ENCODE assay signal across 12 cellular contexts in the genomic region with DNA sequence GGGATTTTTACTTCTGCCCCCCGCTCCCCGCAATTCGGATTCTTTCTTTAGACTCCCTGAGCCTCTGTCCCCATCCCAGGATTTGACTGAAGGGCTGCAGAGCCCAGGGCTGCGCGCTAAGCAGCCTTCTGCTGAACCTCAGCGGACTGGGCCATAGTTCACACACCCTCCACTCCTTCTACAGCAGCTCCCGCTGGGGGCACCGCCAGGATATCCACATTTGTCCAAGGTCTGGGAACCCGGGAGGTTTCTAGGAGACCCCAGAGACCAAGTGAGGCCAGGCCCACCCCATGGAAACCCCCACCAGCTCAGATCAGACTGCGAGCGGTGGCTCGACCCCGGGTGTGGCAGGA.
DNase-seq lines count a peak whose midpoint lies in the region; FAIRE-seq and TF ChIP-seq lines count a peak whose summit lies in the region.
"Had no signal": no experiment of that assay in that cellular context is flagged by ENCODE, and none has a peak within 500 bp of the region (broad histone marks: within the 10 kb centered on the region; RNA-seq: fewer than 3 reads in every experiment).

No MANE protein-coding gene starts in this region.

- DNase-seq in NCI-H2029 treated with DMSO at 0.1 percent for 48 hours (lab: John Stamatoyannopoulos, UW) (peak; percentile 17), NCI-H2029 (lab: John Stamatoyannopoulos, UW) (no peak), NCI-H69 (lab: John Stamatoyannopoulos, UW) (peak; percentile 81), left ventricle myocardium inferior (no peak), progenitor cell of endocrine pancreas (ENCODE audit: low spot score, unreplicated experiment) (no peak), GM19239 (ENCODE audit: insufficient read length, low spot score) (no peak), breast epithelium (ENCODE audit: low spot score in 2 of 2) (no peak), GOT3 (lab: John Stamatoyannopoulos, UW) (no peak)
- DNase-seq: activated CD4-positive, alpha-beta memory T cell treated with anti-CD3 and anti-CD28 coated beads for 36 hours; activated naive CD4-positive, alpha-beta T cell treated with anti-CD3 and anti-CD28 coated beads, Interleukin-2, amount 10 ng/mL, durations not matched to agents 7 days and 5 days; uterus had no signal

- no peak for TF ChIP-seq CTCF in left ventricle myocardium inferior (IDR thresholded peaks at IDR 0.05; ENCODE audit: borderline replicate concordance)
- no peak for TF ChIP-seq CTCF in progenitor cell of endocrine pancreas (IDR thresholded peaks at IDR 0.05; ENCODE audit: unreplicated experiment)
- TF ChIP-seq CTCF in breast epithelium (IDR thresholded peaks at IDR 0.05), result no peak

- peaks cover 2% of the 10 kb centered on the region for H3K4me1 Mint-ChIP-seq in progenitor cell of endocrine pancreas (ENCODE audit: low read depth)
- H3K4me1 Mint-ChIP-seq: activated naive CD4-positive, alpha-beta T cell treated with anti-CD3 and anti-CD28 coated beads, Interleukin-2, amount 10 ng/mL, durations not matched to agents 7 days and 5 days had no signal

- no peaks in the 10 kb centered on the region for H3K9me3 Mint-ChIP-seq in progenitor cell of endocrine pancreas (ENCODE audit: low read depth)
- H3K9me3 Mint-ChIP-seq: activated CD4-positive, alpha-beta memory T cell treated with anti-CD3 and anti-CD28 coated beads for 36 hours; activated naive CD4-positive, alpha-beta T cell treated with anti-CD3 and anti-CD28 coated beads, Interleukin-2, amount 10 ng/mL, durations not matched to agents 7 days and 5 days had no signal

- H3K36me3 Mint-ChIP-seq in progenitor cell of endocrine pancreas (ENCODE audit: insufficient read depth), result no peaks in the 10 kb centered on the region
- H3K36me3 Mint-ChIP-seq: activated CD4-positive, alpha-beta memory T cell treated with anti-CD3 and anti-CD28 coated beads for 36 hours; activated naive CD4-positive, alpha-beta T cell treated with anti-CD3 and anti-CD28 coated beads, Interleukin-2, amount 10 ng/mL, durations not matched to agents 7 days and 5 days had no signal

- peak overlapping the region; percentile 35 for H3K27ac Mint-ChIP-seq in progenitor cell of endocrine pancreas
- H3K27ac Mint-ChIP-seq: activated CD4-positive, alpha-beta memory T cell treated with anti-CD3 and anti-CD28 coated beads for 36 hours; activated naive CD4-positive, alpha-beta T cell treated with anti-CD3 and anti-CD28 coated beads, Interleukin-2, amount 10 ng/mL, durations not matched to agents 7 days and 5 days had no signal

- H3K4me1 ChIP-seq in left ventricle myocardium inferior (peaks cover 31% of the 10 kb centered on the region), breast epithelium (no peaks in the 10 kb centered on the region)
- H3K4me1 ChIP-seq: uterus had no signal

- H3K9me3 ChIP-seq in left ventricle myocardium inferior (replicated peaks), result no peaks in the 10 kb centered on the region
- H3K9me3 ChIP-seq in breast epithelium, result no peaks in the 10 kb centered on the region
- H3K9me3 ChIP-seq: left lung, uterus had no signal

- intact Hi-C loops in left ventricle myocardium inferior (cut with micrococcal nuclease) (loop anchor here (10.0 kb wide), 1 partner anchor 121 kb away; no protein-coding TSS in a partner anchor), breast epithelium (cut with DNase I; ENCODE audit: low total_unique reads) (no loop called here)

- H3K36me3 ChIP-seq in left ventricle myocardium inferior (no peaks in the 10 kb centered on the region), breast epithelium (no peaks in the 10 kb centered on the region)
- H3K36me3 ChIP-seq: left lung, uterus had no signal

- H3K4me3 ChIP-seq in left ventricle myocardium inferior, result peak overlapping the region; percentile 67
- H3K4me3 ChIP-seq in breast epithelium, result peak overlapping the region in 1 of 3 donors; percentile 61
- H3K4me3 ChIP-seq: uterus had no signal

- peaks cover 72% of the 10 kb centered on the region for H3K27me3 Mint-ChIP-seq in progenitor cell of endocrine pancreas

- no peak for TF ChIP-seq POLR2A in breast epithelium (IDR thresholded peaks at IDR 0.05)

- FAIRE-seq in GM19239 (lab: Jason Lieb, UNC), result no peak

- H3K4me3 Mint-ChIP-seq in progenitor cell of endocrine pancreas (ENCODE audit: low read depth), result peak overlapping the region; percentile 66
- H3K4me3 Mint-ChIP-seq: activated CD4-positive, alpha-beta memory T cell treated with anti-CD3 and anti-CD28 coated beads for 36 hours; activated naive CD4-positive, alpha-beta T cell treated with anti-CD3 and anti-CD28 coated beads, Interleukin-2, amount 10 ng/mL, durations not matched to agents 7 days and 5 days had no signal

- H3K27me3 ChIP-seq in left ventricle myocardium inferior (ENCODE audit: low read depth) (peaks cover 80% of the 10 kb centered on the region), breast epithelium (peaks cover 10 to 60% of the 10 kb centered on the region in 2 donors)

- H3K27ac ChIP-seq in left ventricle myocardium inferior (replicated peaks), result no peak overlapping the region
- no peak overlapping the region for H3K27ac ChIP-seq in breast epithelium
- H3K27ac ChIP-seq: left lung, uterus had no signal

Comparison
In these comparisons a context has a peak if more than half of its experiments do, and no peak if none do; other contexts are left out.
1. DNase-seq: peak in NCI-H2029 treated with DMSO at 0.1 percent for 48 hours (single experiment) and NCI-H69 (single experiment); none in NCI-H2029 (single experiment), left ventricle myocardium inferior (single experiment), progenitor cell of endocrine pancreas (single experiment), GM19239 (single experiment), breast epithelium (0 of 2) and GOT3 (single experiment).